8 cellular contexts compared by ENCODE assay signal in genomic region chr12:12611512-12612306, GRCh38. TPM values are rescaled to one million over a fixed set of nuclear protein-coding genes. Genes with fewer than 3 reads are reported as not detected.
DNase-seq lines count a peak whose midpoint lies in the region; ATAC-seq and TF ChIP-seq lines count a peak whose summit lies in the region.

Gene CREBL2 (plus strand): TSS chr12:12611876. CDS start chr12:12612173, 297 bp downstream.

- peak within 1 kb of the TSS; percentile 95 for H3K27ac Mint-ChIP-seq in WTC11

- peaks cover 6% of the 10 kb centered on the region; the same call in 1 of the 2 replicates for H3K36me3 Mint-ChIP-seq in WTC11

- H2AFZ ChIP-seq in ACC112 (ENCODE audit: low read length, unreplicated experiment) (peak within 1 kb of the TSS; percentile 92), smooth muscle cell (ENCODE audit: low read depth) (peak within 1 kb of the TSS; percentile 88)

- H3K79me2 ChIP-seq in ACC112 (ENCODE audit: control insufficient read depth, insufficient read depth, low read length, unreplicated experiment) (peaks cover 8% of the 10 kb centered on the region), smooth muscle cell (ENCODE audit: low read depth) (peaks cover 16% of the 10 kb centered on the region)

- ATAC-seq in GM18867 (IDR thresholded peaks at IDR 0.05; ENCODE audit: unreplicated experiment): peak; percentile 79
- ATAC-seq in HG03103 (IDR thresholded peaks at IDR 0.05; ENCODE audit: low read depth, unreplicated experiment): peak; percentile 57
- peak; percentile 89 for ATAC-seq in WTC11

- DNase-seq in NCI-H2196 (lab: John Stamatoyannopoulos, UW; ENCODE audit: unreplicated experiment): peak; percentile 89
- peak; percentile 88 for DNase-seq in WTC11 (ENCODE audit: low spot score)
- peak; percentile 96 to 99 for DNase-seq in cardiac fibroblast (ENCODE audit: low read depth in 2 of 2)
- peak; percentile 92 for DNase-seq in iPS-NIHi7 (ENCODE audit: extremely low spot score)
- peak; percentile 67 for DNase-seq in smooth muscle cell (lab: John Stamatoyannopoulos, UW; ENCODE audit: unreplicated experiment)

- no peaks in the 10 kb centered on the region for H3K27me3 ChIP-seq in ACC112 (ENCODE audit: insufficient read depth, low read length)
- no peaks in the 10 kb centered on the region for H3K27me3 ChIP-seq in smooth muscle cell (ENCODE audit: low read depth)

- H3K27me3 Mint-ChIP-seq in WTC11 (ENCODE audit: low read depth): no peaks in the 10 kb centered on the region

- POLR2A ChIA-PET in WTC11 (lab: Charles Lee): interaction anchor here (0.6 to 0.9 kb wide), 2 partner anchors 48 to 70 kb away, joined by 3 read pairs; no protein-coding TSS in a partner anchor

- H3K36me3 ChIP-seq in ACC112 (ENCODE audit: insufficient read depth, low read length): no peaks in the 10 kb centered on the region
- H3K36me3 ChIP-seq in smooth muscle cell (ENCODE audit: low read depth): no peaks in the 10 kb centered on the region

- H3K4me3 Mint-ChIP-seq in WTC11: peak within 1 kb of the TSS; percentile 92

- peaks cover 21% of the 10 kb centered on the region for H3K4me1 ChIP-seq in ACC112 (ENCODE audit: control insufficient read depth, insufficient read depth, low read length, unreplicated experiment)
- peaks cover 6% of the 10 kb centered on the region for H3K4me1 ChIP-seq in smooth muscle cell (ENCODE audit: low read depth)

- H3K9me3 Mint-ChIP-seq in WTC11: no peaks in the 10 kb centered on the region

- no peaks in the 10 kb centered on the region for H3K9me3 ChIP-seq in smooth muscle cell (replicated peaks; ENCODE audit: low read depth)

- H3K4me1 Mint-ChIP-seq in WTC11: peaks cover 28% of the 10 kb centered on the region

- H3K4me2 ChIP-seq in smooth muscle cell: peak within 1 kb of the TSS; percentile 97

- no peaks in the 10 kb centered on the region for H4K20me1 ChIP-seq in smooth muscle cell (ENCODE audit: low read depth)

- peak within 1 kb of the TSS; percentile 88 for H3K27ac ChIP-seq in ACC112 (ENCODE audit: low read depth, low read length)
- peak within 1 kb of the TSS; percentile 81 for H3K27ac ChIP-seq in smooth muscle cell (ENCODE audit: low read depth)

- H3F3A ChIP-seq in smooth muscle cell (ENCODE audit: low read depth): peaks cover 4% of the 10 kb centered on the region

- CTCF ChIA-PET in WTC11 (lab: Charles Lee): interaction anchor here (0.6 to 1.9 kb wide), 6 partner anchors 10 to 235 kb away, joined by 3 to 12 read pairs (median 4); no protein-coding TSS in a partner anchor

- peak within 1 kb of the TSS; percentile 65 for H3K9ac ChIP-seq in smooth muscle cell (ENCODE audit: low read depth)

- 1% methylated on average over 38 of the region's 51 CpGs for WGBS in smooth muscle cell (ENCODE audit: low lambda C conversion rate)

- peak within 1 kb of the TSS; percentile 89 for H3K4me3 ChIP-seq in ACC112 (ENCODE audit: low read depth, low read length)
- H3K4me3 ChIP-seq in cardiac fibroblast (replicated peaks in 1 of 2; ENCODE audit: low read depth in 2 of 2, low read length in 2 of 2): peak within 1 kb of the TSS; percentile 58 to 82
- H3K4me3 ChIP-seq in smooth muscle cell: peak within 1 kb of the TSS; percentile 77

- TF ChIP-seq CTCF in WTC11 (IDR thresholded peaks at IDR 0.05): no peak
- no peak for TF ChIP-seq CTCF in cardiac fibroblast (IDR thresholded peaks at IDR 0.05; ENCODE audit: low read depth, low read length)
- TF ChIP-seq CTCF in smooth muscle cell (IDR thresholded peaks at IDR 0.05; ENCODE audit: borderline replicate concordance, insufficient read depth, poor library complexity, severe bottlenecking): no peak

TF ChIP-seq in WTC11, 78 proteins besides CTCF, POLR2A, EP300 and RAD21 (continues in another document):
- TF ChIP-seq ERG (CRISPR knock-in tag; IDR thresholded peaks at IDR 0.05) (no peak), FOXP4 (CRISPR knock-in tag; IDR thresholded peaks at IDR 0.05) (0 out of 2 replicates have a peak, but pooled peaks have one; percentile 6), JAZF1 (CRISPR knock-in tag; IDR thresholded peaks at IDR 0.05) (no peak), FOXK1 (CRISPR knock-in tag; IDR thresholded peaks at IDR 0.05) (peak; percentile 99), PRDM15 (CRISPR knock-in tag; IDR thresholded peaks at IDR 0.05) (peak; percentile 66; the same call in 1 of the 2 replicates), ZBTB43 (CRISPR knock-in tag; IDR thresholded peaks at IDR 0.05) (peak; percentile 70; the same call in 1 of the 2 replicates), ZMAT4 (CRISPR knock-in tag; IDR thresholded peaks at IDR 0.05) (no peak), ETV6 (CRISPR knock-in tag; IDR thresholded peaks at IDR 0.05) (peak; percentile 67; the same call in 1 of the 2 replicates), KAT7 (CRISPR knock-in tag; IDR thresholded peaks at IDR 0.05; ENCODE audit: borderline replicate concordance) (0 out of 2 replicates have a peak, but pooled peaks have one; percentile 77), TEAD1 (CRISPR knock-in tag; IDR thresholded peaks at IDR 0.05) (peak; percentile 88), ZNF219 (CRISPR knock-in tag; IDR thresholded peaks at IDR 0.05; ENCODE audit: borderline replicate concordance) (no peak), CREM (CRISPR knock-in tag; IDR thresholded peaks at IDR 0.05) (0 out of 2 replicates have a peak, but pooled peaks have one; percentile 69)

RNA-seq across cellular contexts. Expression of gene CREBL2, which starts in this region (rescaled TPM):
- 17.3 to 19.0 TPM (median 18.9 TPM) in 3 replicates for total RNA-seq in WTC11 (2021)
- 6.6 and 8.2 TPM in 2 replicates for total RNA-seq in smooth muscle cell
- polyA plus RNA-seq in smooth muscle cell: 4.2 and 5.3 TPM in 2 replicates

Comparison
In these comparisons a context has a peak if more than half of its experiments do, and no peak if none do; other contexts are left out.
1. Peak in every context shown above with its lines: DNase-seq, ATAC-seq, H3K4me3 ChIP-seq and H3K27ac ChIP-seq.